In the genomic region with DNA sequence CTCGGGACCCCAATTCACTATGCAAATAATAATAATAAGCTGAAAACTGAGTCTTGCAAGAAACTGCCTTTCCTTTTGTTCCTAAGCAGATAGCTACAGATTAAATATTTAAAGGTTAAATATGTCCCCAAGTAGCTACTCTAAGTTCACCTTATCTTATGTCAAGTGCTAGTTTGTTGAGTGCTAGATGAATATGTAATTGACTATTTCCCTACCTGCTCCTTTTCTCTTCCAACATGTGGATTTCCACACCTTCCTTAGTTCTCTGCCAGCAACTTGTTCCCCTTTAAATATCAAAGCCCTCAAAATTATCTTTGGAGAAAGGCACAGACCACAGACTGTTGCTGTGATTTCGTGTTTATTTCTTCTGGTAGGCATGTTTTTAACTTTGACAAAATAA, we compare ENCODE assay signal across 15 cellular contexts.
DNase-seq lines count a peak whose midpoint lies in the region; ATAC-seq and TF ChIP-seq lines count a peak whose summit lies in the region.
"Had no signal": no experiment of that assay in that cellular context is flagged by ENCODE, and none has a peak within 500 bp of the region (broad histone marks: within the 10 kb centered on the region; RNA-seq: fewer than 3 reads in every experiment).

No MANE protein-coding gene starts in this region.

- no peaks in the 10 kb centered on the region for H3K23me2 ChIP-seq in H9 (ENCODE audit: insufficient read length, low read depth, low read length, poor library complexity, severe bottlenecking)

- H3K9me3 ChIP-seq in H9 (ENCODE audit: control insufficient read depth, low read depth, low read length) (no peaks in the 10 kb centered on the region), HUES64 (ENCODE audit: insufficient read depth, low read depth, low read length) (no peaks in the 10 kb centered on the region), T-helper 17 cell (ENCODE audit: control insufficient read depth, low read length, poor library complexity, severe bottlenecking) (no peaks in the 10 kb centered on the region)
- H3K9me3 ChIP-seq: Caco-2, HAP-1 had no signal

- H2BK120ac ChIP-seq in H9 (ENCODE audit: low read depth, low read length, poor library complexity, severe bottlenecking) (no peak overlapping the region), mesendoderm (ENCODE audit: low read depth, low read length) (no peak overlapping the region)

- no peak overlapping the region for H3K56ac ChIP-seq in H9 (ENCODE audit: insufficient read length, low read depth, low read length)
- peak overlapping the region; percentile 38 for H3K56ac ChIP-seq in mesendoderm (ENCODE audit: low read length)

- no peak overlapping the region for H2BK12ac ChIP-seq in H9 (ENCODE audit: insufficient read length, low read depth, low read length)

- no peak overlapping the region for H3K14ac ChIP-seq in H9 (ENCODE audit: insufficient read depth, low read length)

- no CpG with 5 or more reads among the region's 2 CpGs for WGBS in H9 (ENCODE audit: extremely low coverage, insufficient read length, low lambda C conversion rate)
- WGBS in HUES64: 48% methylated on average over 2 of the region's 2 CpGs
- WGBS in mesendoderm (ENCODE audit: extremely low coverage, insufficient coverage, low lambda C conversion rate): no CpG with 5 or more reads among the region's 2 CpGs

- H3K36me3 Mint-ChIP-seq in H9 (ENCODE audit: insufficient read depth in 1 of 3, low read depth in 3 of 3) (no peaks in the 10 kb centered on the region), T-helper 17 cell (ENCODE audit: low read depth) (no peaks in the 10 kb centered on the region)
- H3K36me3 Mint-ChIP-seq: CD4-positive, alpha-beta memory T cell had no signal

- no peaks in the 10 kb centered on the region for H3K79me2 ChIP-seq in H9 (ENCODE audit: insufficient read depth, low read length)
- no peaks in the 10 kb centered on the region for H3K79me2 ChIP-seq in mesendoderm (ENCODE audit: control insufficient read depth, insufficient read depth, low read length)

- no peaks in the 10 kb centered on the region for H4K20me1 ChIP-seq in H9 (ENCODE audit: control insufficient read depth, insufficient read depth, insufficient read length)

- no peak for ATAC-seq in HG03432 (IDR thresholded peaks at IDR 0.05; ENCODE audit: unreplicated experiment)
- no peak for ATAC-seq in T-helper 17 cell

- TF ChIP-seq CTCF in H9 (conservative IDR thresholded peaks at IDR 0.05): no peak

- H3K4me3 Mint-ChIP-seq in H9 (no peak overlapping the region), T-helper 17 cell (no peak overlapping the region)
- H3K4me3 Mint-ChIP-seq: CD4-positive, alpha-beta memory T cell; HFFc6 had no signal

- H2AK5ac ChIP-seq in H9 (ENCODE audit: insufficient read length, low read length) (no peak overlapping the region), mesendoderm (ENCODE audit: low read length) (no peak overlapping the region)

- no peaks in the 10 kb centered on the region for H3K4me1 ChIP-seq in H9 (ENCODE audit: insufficient read depth, low read length)
- H3K4me1 ChIP-seq in HUES64 (ENCODE audit: insufficient read depth, low read length): peaks cover 34% of the 10 kb centered on the region
- no peaks in the 10 kb centered on the region for H3K4me1 ChIP-seq in mesendoderm (ENCODE audit: control insufficient read depth, low read depth, low read length)
- H3K4me1 ChIP-seq: Caco-2, HAP-1 had no signal

- H2AFZ ChIP-seq in H9 (ENCODE audit: low read length): no peak overlapping the region
- H2AFZ ChIP-seq: GM23248 had no signal

- H3K27me3 Mint-ChIP-seq in H9 (ENCODE audit: low read depth) (no peaks in the 10 kb centered on the region), T-helper 17 cell (no peaks in the 10 kb centered on the region)
- H3K27me3 Mint-ChIP-seq: CD4-positive, alpha-beta memory T cell had no signal

- no peak overlapping the region for H2BK5ac ChIP-seq in H9 (ENCODE audit: insufficient read length, low read length)
- peak overlapping the region; percentile 2 for H2BK5ac ChIP-seq in mesendoderm (ENCODE audit: low read length)

- no peaks in the 10 kb centered on the region for H3K9me3 Mint-ChIP-seq in H9
- H3K9me3 Mint-ChIP-seq: HFFc6 had no signal

- H4K5ac ChIP-seq in H9 (ENCODE audit: insufficient read length, low read depth, low read length) (no peak overlapping the region), mesendoderm (ENCODE audit: low read length) (no peak overlapping the region)

- H3K4me2 ChIP-seq in H9 (ENCODE audit: insufficient read depth, insufficient read length, low read length) (no peak overlapping the region), mesendoderm (ENCODE audit: low read length) (no peak overlapping the region)

- no peak overlapping the region for H4K8ac ChIP-seq in H9 (replicated peaks; ENCODE audit: insufficient read length, low read depth, low read length)
- no peak overlapping the region for H4K8ac ChIP-seq in mesendoderm (ENCODE audit: low read depth, low read length)

- H3K23ac ChIP-seq in H9 (ENCODE audit: insufficient read length, low read depth, low read length): no peak overlapping the region
- H3K23ac ChIP-seq in mesendoderm (ENCODE audit: low read length): no peak overlapping the region

- H3K27me3 ChIP-seq in H9 (ENCODE audit: insufficient read depth, low read length): no peaks in the 10 kb centered on the region
- no peaks in the 10 kb centered on the region for H3K27me3 ChIP-seq in HUES64 (ENCODE audit: insufficient read depth, low read length)
- no peaks in the 10 kb centered on the region for H3K27me3 ChIP-seq in mesendoderm (ENCODE audit: insufficient read depth, low read length, poor library complexity)

- H3K27ac ChIP-seq in H9 (ENCODE audit: insufficient read length, low read depth, low read length) (no peak overlapping the region), HUES64 (ENCODE audit: low read depth, low read length) (peak overlapping the region; percentile 31; the same call in 1 of the 2 replicates), mesendoderm (ENCODE audit: low read depth, low read length) (peak overlapping the region; percentile 27)
- H3K27ac ChIP-seq: GM23248 had no signal

- no peak overlapping the region for H4K91ac ChIP-seq in H9 (ENCODE audit: insufficient read length, low read depth, low read length)

- no peak overlapping the region for H3K4me3 ChIP-seq in HUES64 (ENCODE audit: low read length)
- H3K4me3 ChIP-seq in mesendoderm (ENCODE audit: low read length): no peak overlapping the region
- H3K4me3 ChIP-seq: GM23248, HAP-1 had no signal

- H3K18ac ChIP-seq in H9 (ENCODE audit: insufficient read length, low read depth, low read length): no peak overlapping the region
- H3K18ac ChIP-seq in mesendoderm (ENCODE audit: low read length): no peak overlapping the region

- no peak overlapping the region for H2BK20ac ChIP-seq in H9 (ENCODE audit: low read depth, low read length, poor library complexity, severe bottlenecking)

- H3K4me1 Mint-ChIP-seq in H9 (peaks cover 26 to 27% of the 10 kb centered on the region in 2 experiments), T-helper 17 cell (no peaks in the 10 kb centered on the region)
- H3K4me1 Mint-ChIP-seq: CD4-positive, alpha-beta memory T cell had no signal

- H2BK15ac ChIP-seq in H9 (ENCODE audit: low read depth, low read length) (no peak overlapping the region), mesendoderm (replicated peaks; ENCODE audit: low read depth) (peak overlapping the region; percentile 36)

- no peak overlapping the region for H3K4ac ChIP-seq in H9 (ENCODE audit: low read depth, low read length)
- H3K4ac ChIP-seq in mesendoderm (ENCODE audit: low read depth, low read length): no peak overlapping the region

- H3K9ac ChIP-seq in H9 (ENCODE audit: extremely low read depth, insufficient read length, low read length) (no peak overlapping the region), HUES64 (ENCODE audit: low read depth, low read length) (no peak overlapping the region), mesendoderm (ENCODE audit: low read length) (no peak overlapping the region)
- H3K9ac ChIP-seq: GM23248 had no signal

- H3K79me1 ChIP-seq in H9 (ENCODE audit: insufficient read depth, low read depth, low read length, poor library complexity, severe bottlenecking): no peaks in the 10 kb centered on the region
- no peaks in the 10 kb centered on the region for H3K79me1 ChIP-seq in mesendoderm (ENCODE audit: low read length)

- peak overlapping the region; percentile 7 to 67 (median 7); a peak in 2 of 7 replicates for H3K27ac Mint-ChIP-seq in H9
- H3K27ac Mint-ChIP-seq in T-helper 17 cell: no peak overlapping the region
- H3K27ac Mint-ChIP-seq: CD4-positive, alpha-beta memory T cell; HFFc6 had no signal

- no peak overlapping the region for H3T11ph ChIP-seq in H9 (ENCODE audit: low read length)

- DNase-seq in H9: no peak
- peak; percentile 61 for DNase-seq in mesendoderm
- no peak for DNase-seq in NCI-H1092 (lab: John Stamatoyannopoulos, UW)
- DNase-seq in T-helper 17 cell: no peak
- DNase-seq: 8988T; C1 segment of cervical spinal cord; Caco-2; CD4-positive, alpha-beta memory T cell; DMS153; DND-41; GM23248; HFFc6 had no signal

- no peaks in the 10 kb centered on the region for H3K36me3 ChIP-seq in HUES64 (ENCODE audit: insufficient read depth, low read length)
- no peaks in the 10 kb centered on the region for H3K36me3 ChIP-seq in mesendoderm (ENCODE audit: control insufficient read depth, insufficient read depth, low read length)
- H3K36me3 ChIP-seq: HAP-1 had no signal
